In the genomic region with DNA sequence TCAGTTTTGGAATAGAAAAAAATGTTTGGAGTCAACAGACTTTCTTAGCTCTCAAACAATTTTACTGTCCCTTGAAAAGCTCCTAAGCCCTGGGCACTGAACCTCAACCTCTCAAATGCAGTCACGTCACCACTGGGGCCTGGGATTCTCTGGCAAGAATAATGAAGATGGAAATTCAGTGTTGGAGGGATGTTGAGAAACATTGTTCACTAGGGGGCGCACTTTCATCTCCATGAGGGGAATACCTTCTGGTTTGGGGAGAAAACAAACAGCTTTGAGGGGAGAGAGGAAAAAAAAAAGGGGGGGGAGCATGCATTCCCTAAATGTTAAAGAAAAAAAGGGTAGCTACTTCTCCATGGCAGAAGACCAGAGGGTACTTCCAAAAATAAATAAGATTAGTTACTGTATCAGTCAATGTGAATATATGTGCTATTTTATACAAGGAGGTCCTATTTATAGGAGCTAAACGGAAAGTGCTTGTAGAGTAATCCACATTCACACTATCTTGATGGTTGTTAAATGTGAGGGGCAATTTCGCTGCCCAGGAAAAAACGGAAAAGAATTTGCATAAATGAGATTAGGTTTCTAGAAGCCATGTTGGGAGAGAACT, we compare ENCODE assay signal across 8 cellular contexts. TPM values are rescaled to one million over a fixed set of nuclear protein-coding genes. Genes with fewer than 3 reads are reported as not detected.
DNase-seq lines count a peak whose midpoint lies in the region; ATAC-seq and TF ChIP-seq lines count a peak whose summit lies in the region.

No MANE protein-coding gene starts in this region.

- H3K36me3 Mint-ChIP-seq in nephron (ENCODE audit: low read depth): no peaks in the 10 kb centered on the region

- DNase-seq in DMS153 (lab: John Stamatoyannopoulos, UW) (peak; percentile 48), HT1080 (ENCODE audit: low read depth) (peak; percentile 85), NCI-H82 treated with DMSO at 0.1 percent for 48 hours (lab: John Stamatoyannopoulos, UW; ENCODE audit: unreplicated experiment) (peak; percentile 69), esophagus squamous epithelium (lab: John Stamatoyannopoulos, UW) (no peak), upper lobe of left lung (peak in 1 of 2 donors; percentile 33), GOT3 (lab: John Stamatoyannopoulos, UW) (no peak)
- DNase-seq in activated CD8-positive, alpha-beta memory T cell treated with anti-CD3 and anti-CD28 coated beads for 4 hours (ENCODE audit: low read depth in 2 of 2): peak; percentile 23

- H3K27ac Mint-ChIP-seq in nephron: no peak overlapping the region

- H3K4me3 ChIP-seq in esophagus squamous epithelium (no peak overlapping the region), upper lobe of left lung (no peak overlapping the region)

- H3K27me3 ChIP-seq in esophagus squamous epithelium (peaks cover 0 to under 1% (median 0%) of the 10 kb centered on the region in 4 donors), upper lobe of left lung (no peaks in the 10 kb centered on the region)

- peak; percentile 55 to 59 for ATAC-seq in upper lobe of left lung (ENCODE audit: low FRiP score in 2 of 2)

- intact Hi-C loops in esophagus squamous epithelium (cut with DNase I): loop anchor here (10.0 kb wide), 1 partner anchor 1029 kb away; no protein-coding TSS in a partner anchor

- H3K36me3 ChIP-seq in esophagus squamous epithelium (no peaks in the 10 kb centered on the region), upper lobe of left lung (no peaks in the 10 kb centered on the region)

- H3K4me3 Mint-ChIP-seq in nephron: no peak overlapping the region

- no peak for TF ChIP-seq EP300 in upper lobe of left lung (IDR thresholded peaks at IDR 0.05)

- no peaks in the 10 kb centered on the region for H3K9me3 Mint-ChIP-seq in nephron

- TF ChIP-seq CTCF in esophagus squamous epithelium (IDR thresholded peaks at IDR 0.05): peak; percentile 30 to 72 (median 66)
- peak; percentile 57 to 77 (median 67) for TF ChIP-seq CTCF in nephron (IDR thresholded peaks at IDR 0.05; ENCODE audit: unreplicated experiment in 3 of 3)
- TF ChIP-seq CTCF in upper lobe of left lung (IDR thresholded peaks at IDR 0.05): peak in 5 of 6 experiments; percentile 45 to 57 (median 49)

- TF ChIP-seq POLR2A in esophagus squamous epithelium (IDR thresholded peaks at IDR 0.05) (no peak), upper lobe of left lung (IDR thresholded peaks at IDR 0.05) (no peak)

- H3K9me3 ChIP-seq in esophagus squamous epithelium (no peaks in the 10 kb centered on the region), upper lobe of left lung (no peaks in the 10 kb centered on the region)

- 15 to 25% methylated on average over 5 of the region's 5 CpGs for WGBS in esophagus squamous epithelium, 2 donors
- WGBS in upper lobe of left lung, 2 donors: 19 to 26% methylated on average over 5 of the region's 5 CpGs

- peaks cover 36% of the 10 kb centered on the region for H3K4me1 Mint-ChIP-seq in nephron

- H3K4me1 ChIP-seq in esophagus squamous epithelium (peaks cover 6 to 51% (median 24%) of the 10 kb centered on the region in 3 donors), upper lobe of left lung (no peaks in the 10 kb centered on the region)

- peaks cover 4% of the 10 kb centered on the region for H3K27me3 Mint-ChIP-seq in nephron (ENCODE audit: low read depth)

- H3K27ac ChIP-seq in esophagus squamous epithelium (no peak overlapping the region), upper lobe of left lung (no peak overlapping the region)

RNA-seq across cellular contexts. Expression of a gene that starts 5.8 kb away (rescaled TPM):
- not detected in 2 replicates for total RNA-seq in HT1080 (2014; rRNA removed; shearing (Covaris generic))
- polyA plus RNA-seq in HT1080 (2015; cell fraction: cytosol; rRNA removed): not detected in 2 replicates
- not detected in 2 replicates for polyA plus RNA-seq in HT1080 (2015; cell fraction: nucleus; rRNA removed)
- total RNA-seq in esophagus squamous epithelium: not detected
- not detected for total RNA-seq in upper lobe of left lung

RNA-seq across cellular contexts. Expression of a gene that starts 34.6 kb away (rescaled TPM):
- total RNA-seq in HT1080 (2014; rRNA removed; shearing (Covaris generic)): 8.0 and 9.5 TPM in 2 replicates
- 4.8 and 6.9 TPM in 2 replicates for polyA plus RNA-seq in HT1080 (2015; cell fraction: cytosol; rRNA removed)
- polyA plus RNA-seq in HT1080 (2015; cell fraction: nucleus; rRNA removed): 14.2 and 14.3 TPM in 2 replicates
- total RNA-seq in esophagus squamous epithelium: 10 to 100 TPM in 1 of 4 donors, 1 to 10 TPM in 3; 4.6 to 12.8 (median 7.5) TPM
- 10 to 100 TPM in 4 of 6 donors, 1 to 10 TPM in 2; 7.6 to 29.3 (median 11.1) TPM for total RNA-seq in upper lobe of left lung

Comparison
In these comparisons a context has a peak if more than half of its experiments do, and no peak if none do; other contexts are left out.
1. DNase-seq: peak in DMS153 (single experiment), HT1080 (single experiment), NCI-H82 treated with DMSO at 0.1 percent for 48 hours (single experiment) and activated CD8-positive, alpha-beta memory T cell treated with anti-CD3 and anti-CD28 coated beads for 4 hours (2 of 2); none in esophagus squamous epithelium (single experiment) and GOT3 (single experiment).
2. Peak in every context shown above with its lines, with median percentiles within 50 percentile points of each other: CTCF ChIP-seq.